In the genomic region with DNA sequence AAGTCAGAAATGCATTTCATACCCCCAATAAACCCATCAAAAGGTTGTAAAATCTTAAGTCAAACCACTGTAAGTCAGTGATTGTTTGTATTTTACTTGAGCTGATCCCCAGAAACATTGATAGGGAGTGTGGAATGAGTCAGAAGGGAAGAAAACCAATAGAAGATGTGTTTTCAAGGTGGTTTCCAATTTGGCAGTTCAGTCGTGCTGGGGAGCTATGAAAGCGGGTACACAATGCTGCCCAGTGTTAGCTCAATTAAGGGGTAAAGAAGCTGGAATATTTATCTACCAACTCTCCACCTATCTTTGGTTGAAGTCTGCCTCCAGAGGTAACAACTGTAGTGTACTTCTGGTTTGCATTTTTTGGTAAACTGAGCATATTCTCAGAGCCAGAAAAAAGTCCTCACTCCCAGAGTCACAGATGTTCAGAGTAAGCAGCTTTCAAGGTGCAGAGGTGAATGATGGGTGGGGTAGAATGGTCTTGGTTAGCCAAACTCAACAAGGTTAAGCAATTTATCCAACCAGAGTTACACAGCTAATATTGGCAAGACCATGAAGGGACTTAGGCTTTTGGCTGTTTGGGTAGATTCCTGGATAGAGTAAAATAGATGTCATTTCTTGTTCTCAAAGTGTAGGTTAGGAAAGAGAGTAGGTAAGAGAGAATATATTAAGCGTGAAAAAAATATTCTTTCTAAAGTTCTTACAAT, we compare ENCODE assay signal across 1 cellular context.
TF ChIP-seq lines count a peak whose summit lies in the region.

No MANE protein-coding gene starts in this region.

TF ChIP-seq in GM12878, 131 proteins besides CTCF, POLR2A, EP300 and RAD21 (continued from another document and continues in another):
- TF ChIP-seq, protein P1, sequence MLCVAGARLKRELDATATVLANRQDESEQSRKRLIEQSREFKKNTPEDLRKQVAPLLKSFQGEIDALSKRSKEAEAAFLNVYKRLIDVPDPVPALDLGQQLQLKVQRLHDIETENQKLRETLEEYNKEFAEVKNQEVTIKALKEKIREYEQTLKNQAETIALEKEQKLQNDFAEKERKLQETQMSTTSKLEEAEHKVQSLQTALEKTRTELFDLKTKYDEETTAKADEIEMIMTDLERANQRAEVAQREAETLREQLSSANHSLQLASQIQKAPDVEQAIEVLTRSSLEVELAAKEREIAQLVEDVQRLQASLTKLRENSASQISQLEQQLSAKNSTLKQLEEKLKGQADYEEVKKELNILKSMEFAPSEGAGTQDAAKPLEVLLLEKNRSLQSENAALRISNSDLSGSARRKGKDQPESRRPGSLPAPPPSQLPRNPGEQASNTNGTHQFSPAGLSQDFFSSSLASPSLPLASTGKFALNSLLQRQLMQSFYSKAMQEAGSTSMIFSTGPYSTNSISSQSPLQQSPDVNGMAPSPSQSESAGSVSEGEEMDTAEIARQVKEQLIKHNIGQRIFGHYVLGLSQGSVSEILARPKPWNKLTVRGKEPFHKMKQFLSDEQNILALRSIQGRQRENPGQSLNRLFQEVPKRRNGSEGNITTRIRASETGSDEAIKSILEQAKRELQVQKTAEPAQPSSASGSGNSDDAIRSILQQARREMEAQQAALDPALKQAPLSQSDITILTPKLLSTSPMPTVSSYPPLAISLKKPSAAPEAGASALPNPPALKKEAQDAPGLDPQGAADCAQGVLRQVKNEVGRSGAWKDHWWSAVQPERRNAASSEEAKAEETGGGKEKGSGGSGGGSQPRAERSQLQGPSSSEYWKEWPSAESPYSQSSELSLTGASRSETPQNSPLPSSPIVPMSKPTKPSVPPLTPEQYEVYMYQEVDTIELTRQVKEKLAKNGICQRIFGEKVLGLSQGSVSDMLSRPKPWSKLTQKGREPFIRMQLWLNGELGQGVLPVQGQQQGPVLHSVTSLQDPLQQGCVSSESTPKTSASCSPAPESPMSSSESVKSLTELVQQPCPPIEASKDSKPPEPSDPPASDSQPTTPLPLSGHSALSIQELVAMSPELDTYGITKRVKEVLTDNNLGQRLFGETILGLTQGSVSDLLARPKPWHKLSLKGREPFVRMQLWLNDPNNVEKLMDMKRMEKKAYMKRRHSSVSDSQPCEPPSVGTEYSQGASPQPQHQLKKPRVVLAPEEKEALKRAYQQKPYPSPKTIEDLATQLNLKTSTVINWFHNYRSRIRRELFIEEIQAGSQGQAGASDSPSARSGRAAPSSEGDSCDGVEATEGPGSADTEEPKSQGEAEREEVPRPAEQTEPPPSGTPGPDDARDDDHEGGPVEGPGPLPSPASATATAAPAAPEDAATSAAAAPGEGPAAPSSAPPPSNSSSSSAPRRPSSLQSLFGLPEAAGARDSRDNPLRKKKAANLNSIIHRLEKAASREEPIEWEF (IDR thresholded peaks at IDR 0.05; ENCODE audit: insufficient replicate concordance, low read depth, low read length) = peak; percentile 67
- TF ChIP-seq TAF1 (IDR thresholded peaks at IDR 0.05; ENCODE audit: borderline replicate concordance, low read depth, low read length) = no peak
- no peak for TF ChIP-seq YY1 (IDR thresholded peaks at IDR 0.05; ENCODE audit: low read depth, low read length)
- TF ChIP-seq GABPA (IDR thresholded peaks at IDR 0.05; ENCODE audit: low read depth) = no peak
- no peak for TF ChIP-seq CBX5 (IDR thresholded peaks at IDR 0.05; ENCODE audit: low read depth)
- TF ChIP-seq, protein P2, sequence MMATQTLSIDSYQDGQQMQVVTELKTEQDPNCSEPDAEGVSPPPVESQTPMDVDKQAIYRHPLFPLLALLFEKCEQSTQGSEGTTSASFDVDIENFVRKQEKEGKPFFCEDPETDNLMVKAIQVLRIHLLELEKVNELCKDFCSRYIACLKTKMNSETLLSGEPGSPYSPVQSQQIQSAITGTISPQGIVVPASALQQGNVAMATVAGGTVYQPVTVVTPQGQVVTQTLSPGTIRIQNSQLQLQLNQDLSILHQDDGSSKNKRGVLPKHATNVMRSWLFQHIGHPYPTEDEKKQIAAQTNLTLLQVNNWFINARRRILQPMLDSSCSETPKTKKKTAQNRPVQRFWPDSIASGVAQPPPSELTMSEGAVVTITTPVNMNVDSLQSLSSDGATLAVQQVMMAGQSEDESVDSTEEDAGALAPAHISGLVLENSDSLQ (IDR thresholded peaks at IDR 0.05) = no peak
- no peak for TF ChIP-seq BRCA1 (IDR thresholded peaks at IDR 0.05; ENCODE audit: low read depth, low read length)
- no peak for TF ChIP-seq FOXK2 (IDR thresholded peaks at IDR 0.05)
- TF ChIP-seq, protein P3, sequence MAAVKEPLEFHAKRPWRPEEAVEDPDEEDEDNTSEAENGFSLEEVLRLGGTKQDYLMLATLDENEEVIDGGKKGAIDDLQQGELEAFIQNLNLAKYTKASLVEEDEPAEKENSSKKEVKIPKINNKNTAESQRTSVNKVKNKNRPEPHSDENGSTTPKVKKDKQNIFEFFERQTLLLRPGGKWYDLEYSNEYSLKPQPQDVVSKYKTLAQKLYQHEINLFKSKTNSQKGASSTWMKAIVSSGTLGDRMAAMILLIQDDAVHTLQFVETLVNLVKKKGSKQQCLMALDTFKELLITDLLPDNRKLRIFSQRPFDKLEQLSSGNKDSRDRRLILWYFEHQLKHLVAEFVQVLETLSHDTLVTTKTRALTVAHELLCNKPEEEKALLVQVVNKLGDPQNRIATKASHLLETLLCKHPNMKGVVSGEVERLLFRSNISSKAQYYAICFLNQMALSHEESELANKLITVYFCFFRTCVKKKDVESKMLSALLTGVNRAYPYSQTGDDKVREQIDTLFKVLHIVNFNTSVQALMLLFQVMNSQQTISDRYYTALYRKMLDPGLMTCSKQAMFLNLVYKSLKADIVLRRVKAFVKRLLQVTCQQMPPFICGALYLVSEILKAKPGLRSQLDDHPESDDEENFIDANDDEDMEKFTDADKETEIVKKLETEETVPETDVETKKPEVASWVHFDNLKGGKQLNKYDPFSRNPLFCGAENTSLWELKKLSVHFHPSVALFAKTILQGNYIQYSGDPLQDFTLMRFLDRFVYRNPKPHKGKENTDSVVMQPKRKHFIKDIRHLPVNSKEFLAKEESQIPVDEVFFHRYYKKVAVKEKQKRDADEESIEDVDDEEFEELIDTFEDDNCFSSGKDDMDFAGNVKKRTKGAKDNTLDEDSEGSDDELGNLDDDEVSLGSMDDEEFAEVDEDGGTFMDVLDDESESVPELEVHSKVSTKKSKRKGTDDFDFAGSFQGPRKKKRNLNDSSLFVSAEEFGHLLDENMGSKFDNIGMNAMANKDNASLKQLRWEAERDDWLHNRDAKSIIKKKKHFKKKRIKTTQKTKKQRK (IDR thresholded peaks at IDR 0.05; ENCODE audit: low read depth, low read length) = no peak
- no peak for TF ChIP-seq SMAD5 (IDR thresholded peaks at IDR 0.05; ENCODE audit: low read depth)
- no peak for TF ChIP-seq SRF (IDR thresholded peaks at IDR 0.05; ENCODE audit: low read depth in 2 of 2, low read length in 2 of 2)
- TF ChIP-seq NFIC (IDR thresholded peaks at IDR 0.05; ENCODE audit: low read depth, low read length) = no peak
- no peak for TF ChIP-seq EED (IDR thresholded peaks at IDR 0.05; ENCODE audit: low read depth)
- TF ChIP-seq ZBED1 (IDR thresholded peaks at IDR 0.05; ENCODE audit: borderline replicate concordance) = no peak
- TF ChIP-seq, protein P4, sequence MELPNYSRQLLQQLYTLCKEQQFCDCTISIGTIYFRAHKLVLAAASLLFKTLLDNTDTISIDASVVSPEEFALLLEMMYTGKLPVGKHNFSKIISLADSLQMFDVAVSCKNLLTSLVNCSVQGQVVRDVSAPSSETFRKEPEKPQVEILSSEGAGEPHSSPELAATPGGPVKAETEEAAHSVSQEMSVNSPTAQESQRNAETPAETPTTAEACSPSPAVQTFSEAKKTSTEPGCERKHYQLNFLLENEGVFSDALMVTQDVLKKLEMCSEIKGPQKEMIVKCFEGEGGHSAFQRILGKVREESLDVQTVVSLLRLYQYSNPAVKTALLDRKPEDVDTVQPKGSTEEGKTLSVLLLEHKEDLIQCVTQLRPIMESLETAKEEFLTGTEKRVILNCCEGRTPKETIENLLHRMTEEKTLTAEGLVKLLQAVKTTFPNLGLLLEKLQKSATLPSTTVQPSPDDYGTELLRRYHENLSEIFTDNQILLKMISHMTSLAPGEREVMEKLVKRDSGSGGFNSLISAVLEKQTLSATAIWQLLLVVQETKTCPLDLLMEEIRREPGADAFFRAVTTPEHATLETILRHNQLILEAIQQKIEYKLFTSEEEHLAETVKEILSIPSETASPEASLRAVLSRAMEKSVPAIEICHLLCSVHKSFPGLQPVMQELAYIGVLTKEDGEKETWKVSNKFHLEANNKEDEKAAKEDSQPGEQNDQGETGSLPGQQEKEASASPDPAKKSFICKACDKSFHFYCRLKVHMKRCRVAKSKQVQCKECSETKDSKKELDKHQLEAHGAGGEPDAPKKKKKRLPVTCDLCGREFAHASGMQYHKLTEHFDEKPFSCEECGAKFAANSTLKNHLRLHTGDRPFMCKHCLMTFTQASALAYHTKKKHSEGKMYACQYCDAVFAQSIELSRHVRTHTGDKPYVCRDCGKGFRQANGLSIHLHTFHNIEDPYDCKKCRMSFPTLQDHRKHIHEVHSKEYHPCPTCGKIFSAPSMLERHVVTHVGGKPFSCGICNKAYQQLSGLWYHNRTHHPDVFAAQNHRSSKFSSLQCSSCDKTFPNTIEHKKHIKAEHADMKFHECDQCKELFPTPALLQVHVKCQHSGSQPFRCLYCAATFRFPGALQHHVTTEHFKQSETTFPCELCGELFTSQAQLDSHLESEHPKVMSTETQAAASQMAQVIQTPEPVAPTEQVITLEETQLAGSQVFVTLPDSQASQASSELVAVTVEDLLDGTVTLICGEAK (IDR thresholded peaks at IDR 0.05; ENCODE audit: borderline replicate concordance) = no peak
- no peak for TF ChIP-seq PAX5 (IDR thresholded peaks at IDR 0.05; ENCODE audit: borderline replicate concordance, low read depth, low read length)
- no peak for TF ChIP-seq WRNIP1 (IDR thresholded peaks at IDR 0.05; ENCODE audit: borderline replicate concordance, low read depth, low read length)
- TF ChIP-seq FOS (IDR thresholded peaks at IDR 0.05; ENCODE audit: borderline replicate concordance, extremely low read depth, insufficient read length) = no peak
- TF ChIP-seq BMI1 (IDR thresholded peaks at IDR 0.05; ENCODE audit: borderline replicate concordance) = no peak
- TF ChIP-seq, protein P5, sequence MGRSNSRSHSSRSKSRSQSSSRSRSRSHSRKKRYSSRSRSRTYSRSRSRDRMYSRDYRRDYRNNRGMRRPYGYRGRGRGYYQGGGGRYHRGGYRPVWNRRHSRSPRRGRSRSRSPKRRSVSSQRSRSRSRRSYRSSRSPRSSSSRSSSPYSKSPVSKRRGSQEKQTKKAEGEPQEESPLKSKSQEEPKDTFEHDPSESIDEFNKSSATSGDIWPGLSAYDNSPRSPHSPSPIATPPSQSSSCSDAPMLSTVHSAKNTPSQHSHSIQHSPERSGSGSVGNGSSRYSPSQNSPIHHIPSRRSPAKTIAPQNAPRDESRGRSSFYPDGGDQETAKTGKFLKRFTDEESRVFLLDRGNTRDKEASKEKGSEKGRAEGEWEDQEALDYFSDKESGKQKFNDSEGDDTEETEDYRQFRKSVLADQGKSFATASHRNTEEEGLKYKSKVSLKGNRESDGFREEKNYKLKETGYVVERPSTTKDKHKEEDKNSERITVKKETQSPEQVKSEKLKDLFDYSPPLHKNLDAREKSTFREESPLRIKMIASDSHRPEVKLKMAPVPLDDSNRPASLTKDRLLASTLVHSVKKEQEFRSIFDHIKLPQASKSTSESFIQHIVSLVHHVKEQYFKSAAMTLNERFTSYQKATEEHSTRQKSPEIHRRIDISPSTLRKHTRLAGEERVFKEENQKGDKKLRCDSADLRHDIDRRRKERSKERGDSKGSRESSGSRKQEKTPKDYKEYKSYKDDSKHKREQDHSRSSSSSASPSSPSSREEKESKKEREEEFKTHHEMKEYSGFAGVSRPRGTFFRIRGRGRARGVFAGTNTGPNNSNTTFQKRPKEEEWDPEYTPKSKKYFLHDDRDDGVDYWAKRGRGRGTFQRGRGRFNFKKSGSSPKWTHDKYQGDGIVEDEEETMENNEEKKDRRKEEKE (IDR thresholded peaks at IDR 0.05) = no peak
- TF ChIP-seq, protein P6, sequence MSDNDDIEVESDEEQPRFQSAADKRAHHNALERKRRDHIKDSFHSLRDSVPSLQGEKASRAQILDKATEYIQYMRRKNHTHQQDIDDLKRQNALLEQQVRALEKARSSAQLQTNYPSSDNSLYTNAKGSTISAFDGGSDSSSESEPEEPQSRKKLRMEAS (IDR thresholded peaks at IDR 0.05; ENCODE audit: low read depth, low read length) = no peak
- TF ChIP-seq, protein P7, sequence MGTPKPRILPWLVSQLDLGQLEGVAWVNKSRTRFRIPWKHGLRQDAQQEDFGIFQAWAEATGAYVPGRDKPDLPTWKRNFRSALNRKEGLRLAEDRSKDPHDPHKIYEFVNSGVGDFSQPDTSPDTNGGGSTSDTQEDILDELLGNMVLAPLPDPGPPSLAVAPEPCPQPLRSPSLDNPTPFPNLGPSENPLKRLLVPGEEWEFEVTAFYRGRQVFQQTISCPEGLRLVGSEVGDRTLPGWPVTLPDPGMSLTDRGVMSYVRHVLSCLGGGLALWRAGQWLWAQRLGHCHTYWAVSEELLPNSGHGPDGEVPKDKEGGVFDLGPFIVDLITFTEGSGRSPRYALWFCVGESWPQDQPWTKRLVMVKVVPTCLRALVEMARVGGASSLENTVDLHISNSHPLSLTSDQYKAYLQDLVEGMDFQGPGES (IDR thresholded peaks at IDR 0.05) = no peak
- TF ChIP-seq NFYA (IDR thresholded peaks at IDR 0.05; ENCODE audit: borderline replicate concordance, low read depth, low read length) = no peak
- TF ChIP-seq STAT3 (IDR thresholded peaks at IDR 0.05; ENCODE audit: low read depth, low read length) = no peak
- no peak for TF ChIP-seq TCF7 (IDR thresholded peaks at IDR 0.05; ENCODE audit: borderline replicate concordance)
- TF ChIP-seq, protein P8, sequence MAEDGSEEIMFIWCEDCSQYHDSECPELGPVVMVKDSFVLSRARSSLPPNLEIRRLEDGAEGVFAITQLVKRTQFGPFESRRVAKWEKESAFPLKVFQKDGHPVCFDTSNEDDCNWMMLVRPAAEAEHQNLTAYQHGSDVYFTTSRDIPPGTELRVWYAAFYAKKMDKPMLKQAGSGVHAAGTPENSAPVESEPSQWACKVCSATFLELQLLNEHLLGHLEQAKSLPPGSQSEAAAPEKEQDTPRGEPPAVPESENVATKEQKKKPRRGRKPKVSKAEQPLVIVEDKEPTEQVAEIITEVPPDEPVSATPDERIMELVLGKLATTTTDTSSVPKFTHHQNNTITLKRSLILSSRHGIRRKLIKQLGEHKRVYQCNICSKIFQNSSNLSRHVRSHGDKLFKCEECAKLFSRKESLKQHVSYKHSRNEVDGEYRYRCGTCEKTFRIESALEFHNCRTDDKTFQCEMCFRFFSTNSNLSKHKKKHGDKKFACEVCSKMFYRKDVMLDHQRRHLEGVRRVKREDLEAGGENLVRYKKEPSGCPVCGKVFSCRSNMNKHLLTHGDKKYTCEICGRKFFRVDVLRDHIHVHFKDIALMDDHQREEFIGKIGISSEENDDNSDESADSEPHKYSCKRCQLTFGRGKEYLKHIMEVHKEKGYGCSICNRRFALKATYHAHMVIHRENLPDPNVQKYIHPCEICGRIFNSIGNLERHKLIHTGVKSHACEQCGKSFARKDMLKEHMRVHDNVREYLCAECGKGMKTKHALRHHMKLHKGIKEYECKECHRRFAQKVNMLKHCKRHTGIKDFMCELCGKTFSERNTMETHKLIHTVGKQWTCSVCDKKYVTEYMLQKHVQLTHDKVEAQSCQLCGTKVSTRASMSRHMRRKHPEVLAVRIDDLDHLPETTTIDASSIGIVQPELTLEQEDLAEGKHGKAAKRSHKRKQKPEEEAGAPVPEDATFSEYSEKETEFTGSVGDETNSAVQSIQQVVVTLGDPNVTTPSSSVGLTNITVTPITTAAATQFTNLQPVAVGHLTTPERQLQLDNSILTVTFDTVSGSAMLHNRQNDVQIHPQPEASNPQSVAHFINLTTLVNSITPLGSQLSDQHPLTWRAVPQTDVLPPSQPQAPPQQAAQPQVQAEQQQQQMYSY (CRISPR knock-in tag; IDR thresholded peaks at IDR 0.05) = no peak
- no peak for TF ChIP-seq CREB1 (IDR thresholded peaks at IDR 0.05; ENCODE audit: low read depth)
- no peak for TF ChIP-seq SREBF1 (IDR thresholded peaks at IDR 0.05; ENCODE audit: low read length)
- TF ChIP-seq KLF5 (IDR thresholded peaks at IDR 0.05; ENCODE audit: partially characterized antibody) = no peak
- no peak for TF ChIP-seq HDAC6 (IDR thresholded peaks at IDR 0.05; ENCODE audit: unreplicated experiment)
- no peak for TF ChIP-seq RUNX3 (IDR thresholded peaks at IDR 0.05; ENCODE audit: low read length)
- no peak for TF ChIP-seq ZNF207 (IDR thresholded peaks at IDR 0.05; ENCODE audit: borderline replicate concordance)
